ENCODE assay signal across 8 cellular contexts in the genomic region with DNA sequence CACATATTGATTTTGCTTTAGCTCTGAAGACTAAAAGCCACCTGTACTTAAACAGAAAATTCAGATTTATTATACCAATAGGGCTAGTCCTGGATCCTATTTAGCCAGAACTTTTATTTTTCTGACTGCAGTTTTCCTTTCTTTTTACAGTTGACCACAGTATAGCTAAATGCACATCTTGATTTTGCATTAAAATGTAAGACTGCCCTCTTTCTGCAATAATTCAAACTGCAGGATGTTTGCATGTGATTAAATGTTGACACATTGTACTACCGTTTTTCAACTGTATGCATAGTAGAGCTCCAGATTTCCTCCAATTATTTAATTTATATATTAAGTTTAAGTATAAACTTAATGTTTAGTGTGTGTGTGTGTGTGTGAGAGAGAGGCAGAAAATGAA.
A peak's percentile ranks its signal among the peaks of the same experiment; 100 is the strongest.
DNase-seq lines count a peak whose midpoint lies in the region; ATAC-seq and TF ChIP-seq lines count a peak whose summit lies in the region.

No MANE protein-coding gene starts in this region.

- no peaks in the 10 kb centered on the region for H4K20me1 ChIP-seq in SK-N-SH (ENCODE audit: insufficient read depth)
- H4K20me1 ChIP-seq in smooth muscle cell (ENCODE audit: low read depth), result no peaks in the 10 kb centered on the region

- no peaks in the 10 kb centered on the region for H3K27me3 Mint-ChIP-seq in immature natural killer cell (ENCODE audit: low read depth in 3 of 3)

- no peaks in the 10 kb centered on the region for H3K36me3 Mint-ChIP-seq in immature natural killer cell

- H2AFZ ChIP-seq in SK-N-SH (ENCODE audit: low read depth) (no peak overlapping the region), smooth muscle cell (ENCODE audit: low read depth) (peak overlapping the region; percentile 48)

- H3K27me3 ChIP-seq in SK-N-SH (ENCODE audit: insufficient read depth), result no peaks in the 10 kb centered on the region
- H3K27me3 ChIP-seq in smooth muscle cell (ENCODE audit: low read depth), result no peaks in the 10 kb centered on the region

- POLR2A ChIA-PET in HEK293 (lab: Yijun Ruan, JAX) (no interaction called here), SK-N-SH (lab: Yijun Ruan, JAX) (no interaction called here)

- no peaks in the 10 kb centered on the region for H3K9me3 ChIP-seq in HEK293 (ENCODE audit: control insufficient read depth, insufficient read depth, low read depth, low read length)
- no peaks in the 10 kb centered on the region for H3K9me3 ChIP-seq in SK-N-SH
- H3K9me3 ChIP-seq in smooth muscle cell (replicated peaks; ENCODE audit: low read depth), result no peaks in the 10 kb centered on the region

- H3K9me2 ChIP-seq in SK-N-SH, result no peaks in the 10 kb centered on the region

- no peaks in the 10 kb centered on the region for H3F3A ChIP-seq in SK-N-SH (replicated peaks; ENCODE audit: insufficient read depth)
- H3F3A ChIP-seq in smooth muscle cell (ENCODE audit: low read depth), result no peaks in the 10 kb centered on the region

- TF ChIP-seq RAD21 in SK-N-SH (IDR thresholded peaks at IDR 0.05; ENCODE audit: low read length), result peak; percentile 67

- 2% methylated on average over 1 of the region's 1 CpG for WGBS in SK-N-SH (ENCODE audit: low lambda C conversion rate)
- WGBS in smooth muscle cell (ENCODE audit: low lambda C conversion rate), result 22% methylated on average over 1 of the region's 1 CpG

- H3K4me3 ChIP-seq in HEK293 (ENCODE audit: low read depth, low read length), result no peak overlapping the region
- H3K4me3 ChIP-seq in SK-N-SH (ENCODE audit: low read depth in 2 of 2, low read length in 1 of 2), result no peak overlapping the region
- no peak overlapping the region for H3K4me3 ChIP-seq in smooth muscle cell

- H3K4me1 ChIP-seq in HEK293 (ENCODE audit: control insufficient read depth, insufficient read depth, low read length) (no peaks in the 10 kb centered on the region), SK-N-SH (ENCODE audit: control insufficient read depth in 1 of 2, insufficient read depth in 2 of 2, low read depth in 1 of 2, low read length in 1 of 2) (no peaks in the 10 kb centered on the region), smooth muscle cell (ENCODE audit: low read depth) (no peaks in the 10 kb centered on the region)

- H3K4me3 Mint-ChIP-seq in immature natural killer cell, result no peak overlapping the region

- H3K27ac Mint-ChIP-seq in immature natural killer cell, result no peak overlapping the region

- H3K27ac ChIP-seq in HEK293 (ENCODE audit: extremely low read depth, low read depth, low read length) (no peak overlapping the region), SK-N-SH (ENCODE audit: low read depth in 2 of 2, low read length in 1 of 2) (no peak overlapping the region), smooth muscle cell (ENCODE audit: low read depth) (no peak overlapping the region)

- no peak for TF ChIP-seq CTCF in HEK293 (tag by site-specific recombination; IDR thresholded peaks at IDR 0.05)
- TF ChIP-seq CTCF in SK-N-SH (IDR thresholded peaks at IDR 0.05), result peak; percentile 68
- peak; percentile 79 for TF ChIP-seq CTCF in smooth muscle cell (IDR thresholded peaks at IDR 0.05; ENCODE audit: borderline replicate concordance, insufficient read depth, poor library complexity, severe bottlenecking)

- H3K9ac ChIP-seq in SK-N-SH (no peak overlapping the region), smooth muscle cell (ENCODE audit: low read depth) (no peak overlapping the region)

- H3K4me1 Mint-ChIP-seq in immature natural killer cell, result no peaks in the 10 kb centered on the region

- TF ChIP-seq EP300 in SK-N-SH (IDR thresholded peaks at IDR 0.05; ENCODE audit: borderline replicate concordance in 1 of 2, low read depth in 1 of 2, low read length in 1 of 2), result no peak

- peaks cover 0 to 16% (median 6%) of the 10 kb centered on the region in 6 donors for H3K9me3 Mint-ChIP-seq in immature natural killer cell

- no peaks in the 10 kb centered on the region for H3K36me3 ChIP-seq in HEK293 (ENCODE audit: control insufficient read depth in 2 of 2, insufficient read depth in 1 of 2, low read length in 2 of 2)
- H3K36me3 ChIP-seq in SK-N-SH (replicated peaks in 1 of 2; ENCODE audit: control insufficient read depth in 1 of 2, insufficient read depth in 2 of 2, low read length in 1 of 2), result no peaks in the 10 kb centered on the region
- H3K36me3 ChIP-seq in smooth muscle cell (ENCODE audit: low read depth), result no peaks in the 10 kb centered on the region

- no peaks in the 10 kb centered on the region for H3K79me2 ChIP-seq in SK-N-SH (ENCODE audit: insufficient read depth)
- H3K79me2 ChIP-seq in smooth muscle cell (ENCODE audit: low read depth), result no peaks in the 10 kb centered on the region

- DNase-seq in A172 (ENCODE audit: low spot score), result peak; percentile 57
- peak; percentile 2 for DNase-seq in SK-N-SH
- DNase-seq in glomerular visceral epithelial cell (ENCODE audit: extremely low spot score), result peak; percentile 37
- DNase-seq in smooth muscle cell (lab: John Stamatoyannopoulos, UW; ENCODE audit: unreplicated experiment), result no peak
- DNase-seq in NCI-H226, result no peak
- no peak for DNase-seq in immature natural killer cell

- H3K4me2 ChIP-seq in SK-N-SH (no peak overlapping the region), smooth muscle cell (no peak overlapping the region)

- CTCF ChIA-PET in HEK293 (lab: Yijun Ruan, JAX), result interaction anchor here (0.5 to 1.7 kb wide), 9 partner anchors 8 to 532 kb away, joined by 3 to 8 read pairs (median 3); no protein-coding TSS in a partner anchor
- CTCF ChIA-PET in SK-N-SH (lab: Yijun Ruan, JAX), result interaction anchor here (0.9 to 2.3 kb wide), 6 partner anchors 9 to 850 kb away, joined by 3 to 14 read pairs (median 4); no protein-coding TSS in a partner anchor

- no peak for ATAC-seq in GM21381 (IDR thresholded peaks at IDR 0.05; ENCODE audit: unreplicated experiment)

TF ChIP-seq in HEK293, 187 proteins besides CTCF, POLR2A, EP300 and RAD21:
- TF ChIP-seq REPIN1 (tag by site-specific recombination; IDR thresholded peaks at IDR 0.05; ENCODE audit: low read depth), result no peak
- TF ChIP-seq ZNF654 (tag by site-specific recombination; IDR thresholded peaks at IDR 0.05; ENCODE audit: low read depth), result peak; percentile 14; the same call in 1 of the 2 replicates

TF ChIP-seq in SK-N-SH, 30 proteins besides CTCF, POLR2A, EP300 and RAD21:
- no peak for TF ChIP-seq RXRA (IDR thresholded peaks at IDR 0.05; ENCODE audit: borderline replicate concordance, low read depth)
- no peak for TF ChIP-seq GATA2 (CRISPR knock-in tag; IDR thresholded peaks at IDR 0.05)
- peak; percentile 38 for TF ChIP-seq SMC3 (IDR thresholded peaks at IDR 0.05; ENCODE audit: low read depth, low read length)
- no peak for TF ChIP-seq YY1 (IDR thresholded peaks at IDR 0.05; ENCODE audit: low read depth)
- TF ChIP-seq NFIC (IDR thresholded peaks at IDR 0.05; ENCODE audit: borderline replicate concordance), result no peak
- TF ChIP-seq CHD2 (IDR thresholded peaks at IDR 0.05; ENCODE audit: low read length, partially characterized antibody), result no peak
- no peak for TF ChIP-seq MEF2A (IDR thresholded peaks at IDR 0.05; ENCODE audit: borderline replicate concordance, low read depth)
TF ChIP-seq in SK-N-SH: peak in this region for 1.

Comparison
In these comparisons a context has a peak if more than half of its experiments do, and no peak if none do; other contexts are left out.
1. DNase-seq: peak in A172 (single experiment), SK-N-SH (single experiment) and glomerular visceral epithelial cell (single experiment); none in smooth muscle cell (single experiment), NCI-H226 (single experiment) and immature natural killer cell (0 of 3).